In the genomic region with DNA sequence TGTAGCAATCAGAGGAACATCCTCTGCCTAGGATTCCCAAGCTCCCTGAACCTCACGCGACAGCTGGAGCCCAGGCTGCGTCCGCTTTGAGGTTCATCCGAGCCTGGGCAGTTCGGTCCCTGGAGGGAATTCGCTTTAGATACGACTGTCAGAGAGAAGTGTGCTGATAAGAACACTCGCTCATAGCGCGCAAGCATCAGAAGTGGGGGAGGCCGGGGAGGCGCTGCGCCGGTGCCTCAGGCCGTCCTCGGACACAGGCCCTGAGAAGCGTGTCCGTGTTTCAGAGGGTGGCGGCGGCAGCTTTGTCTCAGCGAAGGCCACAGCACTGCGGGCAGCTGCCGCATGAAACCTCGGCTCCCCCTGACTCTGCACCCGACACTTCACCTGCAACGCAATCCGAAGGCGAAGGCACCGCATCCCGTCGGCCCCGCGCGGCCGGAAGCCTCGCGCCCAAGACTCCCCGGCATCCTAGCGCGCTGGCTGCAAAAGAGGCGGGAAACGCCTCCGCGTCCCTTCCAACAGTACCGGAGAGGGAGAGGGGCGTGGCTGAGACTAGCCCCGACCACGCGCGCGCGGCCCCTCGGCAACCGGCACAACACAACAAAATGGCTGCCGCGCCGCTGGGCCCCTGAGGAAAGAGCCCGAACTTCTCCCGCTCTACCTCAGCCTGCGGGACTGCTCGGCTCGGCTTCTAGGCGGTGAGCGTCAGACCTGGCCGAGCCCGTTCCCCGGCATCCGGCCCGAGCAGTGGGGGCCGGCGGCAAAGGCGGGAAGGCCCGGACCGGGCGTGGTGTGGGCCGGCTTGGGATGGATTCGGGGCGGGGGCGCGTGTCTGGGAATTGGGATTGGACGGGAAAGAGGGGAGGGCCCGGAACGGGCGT, we compare ENCODE assay signal across 1 cellular context.
TF ChIP-seq lines count a peak whose summit lies in the region.

A gene with protein sequence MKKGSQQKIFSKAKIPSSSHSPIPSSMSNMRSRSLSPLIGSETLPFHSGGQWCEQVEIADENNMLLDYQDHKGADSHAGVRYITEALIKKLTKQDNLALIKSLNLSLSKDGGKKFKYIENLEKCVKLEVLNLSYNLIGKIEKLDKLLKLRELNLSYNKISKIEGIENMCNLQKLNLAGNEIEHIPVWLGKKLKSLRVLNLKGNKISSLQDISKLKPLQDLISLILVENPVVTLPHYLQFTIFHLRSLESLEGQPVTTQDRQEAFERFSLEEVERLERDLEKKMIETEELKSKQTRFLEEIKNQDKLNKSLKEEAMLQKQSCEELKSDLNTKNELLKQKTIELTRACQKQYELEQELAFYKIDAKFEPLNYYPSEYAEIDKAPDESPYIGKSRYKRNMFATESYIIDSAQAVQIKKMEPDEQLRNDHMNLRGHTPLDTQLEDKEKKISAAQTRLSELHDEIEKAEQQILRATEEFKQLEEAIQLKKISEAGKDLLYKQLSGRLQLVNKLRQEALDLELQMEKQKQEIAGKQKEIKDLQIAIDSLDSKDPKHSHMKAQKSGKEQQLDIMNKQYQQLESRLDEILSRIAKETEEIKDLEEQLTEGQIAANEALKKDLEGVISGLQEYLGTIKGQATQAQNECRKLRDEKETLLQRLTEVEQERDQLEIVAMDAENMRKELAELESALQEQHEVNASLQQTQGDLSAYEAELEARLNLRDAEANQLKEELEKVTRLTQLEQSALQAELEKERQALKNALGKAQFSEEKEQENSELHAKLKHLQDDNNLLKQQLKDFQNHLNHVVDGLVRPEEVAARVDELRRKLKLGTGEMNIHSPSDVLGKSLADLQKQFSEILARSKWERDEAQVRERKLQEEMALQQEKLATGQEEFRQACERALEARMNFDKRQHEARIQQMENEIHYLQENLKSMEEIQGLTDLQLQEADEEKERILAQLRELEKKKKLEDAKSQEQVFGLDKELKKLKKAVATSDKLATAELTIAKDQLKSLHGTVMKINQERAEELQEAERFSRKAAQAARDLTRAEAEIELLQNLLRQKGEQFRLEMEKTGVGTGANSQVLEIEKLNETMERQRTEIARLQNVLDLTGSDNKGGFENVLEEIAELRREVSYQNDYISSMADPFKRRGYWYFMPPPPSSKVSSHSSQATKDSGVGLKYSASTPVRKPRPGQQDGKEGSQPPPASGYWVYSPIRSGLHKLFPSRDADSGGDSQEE (N-terminal part only) (plus strand): TSS at position 586 of the 881 bp plus-strand sequence. CDS start 13,372 bp downstream, outside the sequence.

TF ChIP-seq in HepG2, 621 proteins besides CTCF, POLR2A, EP300 and RAD21 (continued from another document and continues in another):
- TF ChIP-seq ZBTB1 (CRISPR knock-in tag; IDR thresholded peaks at IDR 0.05; ENCODE audit: borderline replicate concordance) = no peak
- TF ChIP-seq, protein P1, sequence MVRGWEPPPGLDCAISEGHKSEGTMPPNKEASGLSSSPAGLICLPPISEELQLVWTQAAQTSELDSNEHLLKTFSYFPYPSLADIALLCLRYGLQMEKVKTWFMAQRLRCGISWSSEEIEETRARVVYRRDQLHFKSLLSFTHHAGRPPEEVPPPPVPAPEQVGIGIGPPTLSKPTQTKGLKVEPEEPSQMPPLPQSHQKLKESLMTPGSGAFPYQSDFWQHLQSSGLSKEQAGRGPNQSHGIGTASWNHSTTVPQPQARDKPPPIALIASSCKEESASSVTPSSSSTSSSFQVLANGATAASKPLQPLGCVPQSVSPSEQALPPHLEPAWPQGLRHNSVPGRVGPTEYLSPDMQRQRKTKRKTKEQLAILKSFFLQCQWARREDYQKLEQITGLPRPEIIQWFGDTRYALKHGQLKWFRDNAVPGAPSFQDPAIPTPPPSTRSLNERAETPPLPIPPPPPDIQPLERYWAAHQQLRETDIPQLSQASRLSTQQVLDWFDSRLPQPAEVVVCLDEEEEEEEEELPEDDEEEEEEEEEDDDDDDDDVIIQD (CRISPR knock-in tag; IDR thresholded peaks at IDR 0.05; ENCODE audit: low read depth) = peak; percentile 53
- TF ChIP-seq ZFX (CRISPR knock-in tag; IDR thresholded peaks at IDR 0.05; ENCODE audit: low read depth) = peak; percentile 94
- TF ChIP-seq CENPT (CRISPR knock-in tag; IDR thresholded peaks at IDR 0.05; ENCODE audit: low read depth) = peak; percentile 96; the same call in 1 of the 2 replicates
- TF ChIP-seq KAT2B (IDR thresholded peaks at IDR 0.05; ENCODE audit: borderline replicate concordance, low read depth, low read length) = no peak
- peak; percentile 70; the same call in 1 of the 2 replicates for TF ChIP-seq ZNF543 (CRISPR knock-in tag; IDR thresholded peaks at IDR 0.05)
- peak; percentile 39; the same call in 1 of the 2 replicates for TF ChIP-seq KDM4B (CRISPR knock-in tag; IDR thresholded peaks at IDR 0.05)
- peak; percentile 57 for TF ChIP-seq RARA (CRISPR knock-in tag; IDR thresholded peaks at IDR 0.05)
- peak; percentile 91 for TF ChIP-seq DMAP1 (CRISPR knock-in tag; IDR thresholded peaks at IDR 0.05)
- TF ChIP-seq, protein P2, sequence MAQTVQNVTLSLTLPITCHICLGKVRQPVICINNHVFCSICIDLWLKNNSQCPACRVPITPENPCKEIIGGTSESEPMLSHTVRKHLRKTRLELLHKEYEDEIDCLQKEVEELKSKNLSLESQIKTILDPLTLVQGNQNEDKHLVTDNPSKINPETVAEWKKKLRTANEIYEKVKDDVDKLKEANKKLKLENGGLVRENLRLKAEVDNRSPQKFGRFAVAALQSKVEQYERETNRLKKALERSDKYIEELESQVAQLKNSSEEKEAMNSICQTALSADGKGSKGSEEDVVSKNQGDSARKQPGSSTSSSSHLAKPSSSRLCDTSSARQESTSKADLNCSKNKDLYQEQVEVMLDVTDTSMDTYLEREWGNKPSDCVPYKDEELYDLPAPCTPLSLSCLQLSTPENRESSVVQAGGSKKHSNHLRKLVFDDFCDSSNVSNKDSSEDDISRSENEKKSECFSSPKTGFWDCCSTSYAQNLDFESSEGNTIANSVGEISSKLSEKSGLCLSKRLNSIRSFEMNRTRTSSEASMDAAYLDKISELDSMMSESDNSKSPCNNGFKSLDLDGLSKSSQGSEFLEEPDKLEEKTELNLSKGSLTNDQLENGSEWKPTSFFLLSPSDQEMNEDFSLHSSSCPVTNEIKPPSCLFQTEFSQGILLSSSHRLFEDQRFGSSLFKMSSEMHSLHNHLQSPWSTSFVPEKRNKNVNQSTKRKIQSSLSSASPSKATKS (CRISPR knock-in tag; IDR thresholded peaks at IDR 0.05) = peak; percentile 77; the same call in 1 of the 2 replicates
- TF ChIP-seq ZNF12 (CRISPR knock-in tag; IDR thresholded peaks at IDR 0.05) = peak; percentile 66
- no peak for TF ChIP-seq SSRP1 (CRISPR knock-in tag; IDR thresholded peaks at IDR 0.05)
- TF ChIP-seq GZF1 (CRISPR knock-in tag; IDR thresholded peaks at IDR 0.05) = 0 out of 2 replicates have a peak, but pooled peaks have one; percentile 30
- no peak for TF ChIP-seq SOX6 (IDR thresholded peaks at IDR 0.05)
- peak; percentile 61 for TF ChIP-seq SOX6 (CRISPR knock-in tag; IDR thresholded peaks at IDR 0.05)
- no peak for TF ChIP-seq ZFP1 (CRISPR knock-in tag; IDR thresholded peaks at IDR 0.05)
- TF ChIP-seq ZNF33B (CRISPR knock-in tag; IDR thresholded peaks at IDR 0.05) = peak; percentile 95
- TF ChIP-seq, protein P3, sequence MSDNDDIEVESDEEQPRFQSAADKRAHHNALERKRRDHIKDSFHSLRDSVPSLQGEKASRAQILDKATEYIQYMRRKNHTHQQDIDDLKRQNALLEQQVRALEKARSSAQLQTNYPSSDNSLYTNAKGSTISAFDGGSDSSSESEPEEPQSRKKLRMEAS (IDR thresholded peaks at IDR 0.05) = peak; percentile 100
- TF ChIP-seq ZNF101 (CRISPR knock-in tag; IDR thresholded peaks at IDR 0.05; ENCODE audit: borderline replicate concordance, low read depth) = peak; percentile 59; the same call in 1 of the 2 replicates
- TF ChIP-seq ZZZ3 (CRISPR knock-in tag; IDR thresholded peaks at IDR 0.05; ENCODE audit: borderline replicate concordance) = no peak
- TF ChIP-seq MZF1 (CRISPR knock-in tag; IDR thresholded peaks at IDR 0.05; ENCODE audit: borderline replicate concordance) = peak; percentile 64; the same call in 1 of the 2 replicates
- TF ChIP-seq SIN3B (IDR thresholded peaks at IDR 0.05; ENCODE audit: low read length) = no peak
- peak; percentile 87 for TF ChIP-seq NFKBIZ (CRISPR knock-in tag; IDR thresholded peaks at IDR 0.05)
- TF ChIP-seq, protein P4, sequence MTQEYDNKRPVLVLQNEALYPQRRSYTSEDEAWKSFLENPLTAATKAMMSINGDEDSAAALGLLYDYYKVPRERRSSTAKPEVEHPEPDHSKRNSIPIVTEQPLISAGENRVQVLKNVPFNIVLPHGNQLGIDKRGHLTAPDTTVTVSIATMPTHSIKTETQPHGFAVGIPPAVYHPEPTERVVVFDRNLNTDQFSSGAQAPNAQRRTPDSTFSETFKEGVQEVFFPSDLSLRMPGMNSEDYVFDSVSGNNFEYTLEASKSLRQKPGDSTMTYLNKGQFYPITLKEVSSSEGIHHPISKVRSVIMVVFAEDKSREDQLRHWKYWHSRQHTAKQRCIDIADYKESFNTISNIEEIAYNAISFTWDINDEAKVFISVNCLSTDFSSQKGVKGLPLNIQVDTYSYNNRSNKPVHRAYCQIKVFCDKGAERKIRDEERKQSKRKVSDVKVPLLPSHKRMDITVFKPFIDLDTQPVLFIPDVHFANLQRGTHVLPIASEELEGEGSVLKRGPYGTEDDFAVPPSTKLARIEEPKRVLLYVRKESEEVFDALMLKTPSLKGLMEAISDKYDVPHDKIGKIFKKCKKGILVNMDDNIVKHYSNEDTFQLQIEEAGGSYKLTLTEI (CRISPR knock-in tag; conservative IDR thresholded peaks at IDR 0.05) = no peak
- TF ChIP-seq ZNF468 (CRISPR knock-in tag; IDR thresholded peaks at IDR 0.05) = peak; percentile 82; the same call in 1 of the 2 replicates
- no peak for TF ChIP-seq HDAC6 (IDR thresholded peaks at IDR 0.05; ENCODE audit: low read depth, low read length)
- TF ChIP-seq, protein P5, sequence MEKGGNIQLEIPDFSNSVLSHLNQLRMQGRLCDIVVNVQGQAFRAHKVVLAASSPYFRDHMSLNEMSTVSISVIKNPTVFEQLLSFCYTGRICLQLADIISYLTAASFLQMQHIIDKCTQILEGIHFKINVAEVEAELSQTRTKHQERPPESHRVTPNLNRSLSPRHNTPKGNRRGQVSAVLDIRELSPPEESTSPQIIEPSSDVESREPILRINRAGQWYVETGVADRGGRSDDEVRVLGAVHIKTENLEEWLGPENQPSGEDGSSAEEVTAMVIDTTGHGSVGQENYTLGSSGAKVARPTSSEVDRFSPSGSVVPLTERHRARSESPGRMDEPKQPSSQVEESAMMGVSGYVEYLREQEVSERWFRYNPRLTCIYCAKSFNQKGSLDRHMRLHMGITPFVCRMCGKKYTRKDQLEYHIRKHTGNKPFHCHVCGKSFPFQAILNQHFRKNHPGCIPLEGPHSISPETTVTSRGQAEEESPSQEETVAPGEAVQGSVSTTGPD (CRISPR knock-in tag; IDR thresholded peaks at IDR 0.05) = peak; percentile 17; the same call in 1 of the 2 replicates
- TF ChIP-seq, protein P6, sequence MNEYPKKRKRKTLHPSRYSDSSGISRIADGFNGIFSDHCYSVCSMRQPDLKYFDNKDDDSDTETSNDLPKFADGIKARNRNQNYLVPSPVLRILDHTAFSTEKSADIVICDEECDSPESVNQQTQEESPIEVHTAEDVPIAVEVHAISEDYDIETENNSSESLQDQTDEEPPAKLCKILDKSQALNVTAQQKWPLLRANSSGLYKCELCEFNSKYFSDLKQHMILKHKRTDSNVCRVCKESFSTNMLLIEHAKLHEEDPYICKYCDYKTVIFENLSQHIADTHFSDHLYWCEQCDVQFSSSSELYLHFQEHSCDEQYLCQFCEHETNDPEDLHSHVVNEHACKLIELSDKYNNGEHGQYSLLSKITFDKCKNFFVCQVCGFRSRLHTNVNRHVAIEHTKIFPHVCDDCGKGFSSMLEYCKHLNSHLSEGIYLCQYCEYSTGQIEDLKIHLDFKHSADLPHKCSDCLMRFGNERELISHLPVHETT (CRISPR knock-in tag; conservative IDR thresholded peaks at IDR 0.05) = peak; percentile 91
- no peak for TF ChIP-seq ZBTB21 (CRISPR knock-in tag; IDR thresholded peaks at IDR 0.05)
- TF ChIP-seq ZBTB3 (CRISPR knock-in tag; IDR thresholded peaks at IDR 0.05; ENCODE audit: borderline replicate concordance, low read depth) = peak; percentile 88; the same call in 1 of the 2 replicates
- TF ChIP-seq JDP2 (CRISPR knock-in tag; IDR thresholded peaks at IDR 0.05; ENCODE audit: borderline replicate concordance) = no peak
- no peak for TF ChIP-seq ZFP62 (CRISPR knock-in tag; IDR thresholded peaks at IDR 0.05)
- TF ChIP-seq MATR3 (CRISPR knock-in tag; IDR thresholded peaks at IDR 0.05) = no peak
- TF ChIP-seq ZNF790 (CRISPR knock-in tag; IDR thresholded peaks at IDR 0.05; ENCODE audit: borderline replicate concordance) = peak; percentile 83; the same call in 1 of the 2 replicates
- peak; percentile 98 for TF ChIP-seq ZNF350 (CRISPR knock-in tag; IDR thresholded peaks at IDR 0.05; ENCODE audit: borderline replicate concordance, low read depth)
- TF ChIP-seq ZNF891 (CRISPR knock-in tag; IDR thresholded peaks at IDR 0.05) = peak; percentile 96
- TF ChIP-seq, protein P7, sequence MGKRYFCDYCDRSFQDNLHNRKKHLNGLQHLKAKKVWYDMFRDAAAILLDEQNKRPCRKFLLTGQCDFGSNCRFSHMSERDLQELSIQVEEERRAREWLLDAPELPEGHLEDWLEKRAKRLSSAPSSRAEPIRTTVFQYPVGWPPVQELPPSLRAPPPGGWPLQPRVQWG (CRISPR knock-in tag; IDR thresholded peaks at IDR 0.05; ENCODE audit: borderline replicate concordance, low read depth) = no peak
- peak; percentile 31; the same call in 1 of the 2 replicates for TF ChIP-seq ZNF333 (CRISPR knock-in tag; IDR thresholded peaks at IDR 0.05; ENCODE audit: borderline replicate concordance)
- no peak for TF ChIP-seq HNRNPUL1 (IDR thresholded peaks at IDR 0.05; ENCODE audit: low read depth, low read length)
- TF ChIP-seq PRMT3 (CRISPR knock-in tag; IDR thresholded peaks at IDR 0.05; ENCODE audit: borderline replicate concordance, low read depth) = peak; percentile 74; the same call in 1 of the 2 replicates
- 0 out of 2 replicates have a peak, but pooled peaks have one; percentile 50 for TF ChIP-seq ZNF713 (CRISPR knock-in tag; IDR thresholded peaks at IDR 0.05)
- TF ChIP-seq, protein P8, sequence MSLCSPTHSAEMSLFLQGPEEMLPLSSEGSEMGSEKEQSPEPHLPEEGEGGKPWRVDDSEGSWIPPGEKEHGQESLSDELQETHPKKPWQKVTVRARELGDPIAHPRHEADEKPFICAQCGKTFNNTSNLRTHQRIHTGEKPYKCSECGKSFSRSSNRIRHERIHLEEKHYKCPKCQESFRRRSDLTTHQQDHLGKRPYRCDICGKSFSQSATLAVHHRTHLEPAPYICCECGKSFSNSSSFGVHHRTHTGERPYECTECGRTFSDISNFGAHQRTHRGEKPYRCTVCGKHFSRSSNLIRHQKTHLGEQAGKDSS (CRISPR knock-in tag; IDR thresholded peaks at IDR 0.05; ENCODE audit: borderline replicate concordance, low read depth) = peak; percentile 95
- TF ChIP-seq SAP130 (CRISPR knock-in tag; IDR thresholded peaks at IDR 0.05; ENCODE audit: low read depth) = peak; percentile 93
- no peak for TF ChIP-seq TCF7 (IDR thresholded peaks at IDR 0.05; ENCODE audit: low read depth)
- peak; percentile 71; the same call in 1 of the 2 replicates for TF ChIP-seq NR2C2 (CRISPR knock-in tag; IDR thresholded peaks at IDR 0.05; ENCODE audit: borderline replicate concordance)
- peak; percentile 63 for TF ChIP-seq NFYB (CRISPR knock-in tag; IDR thresholded peaks at IDR 0.05)
